Comparison of ENCODE assay signal across 10 cellular contexts in the genomic region with DNA sequence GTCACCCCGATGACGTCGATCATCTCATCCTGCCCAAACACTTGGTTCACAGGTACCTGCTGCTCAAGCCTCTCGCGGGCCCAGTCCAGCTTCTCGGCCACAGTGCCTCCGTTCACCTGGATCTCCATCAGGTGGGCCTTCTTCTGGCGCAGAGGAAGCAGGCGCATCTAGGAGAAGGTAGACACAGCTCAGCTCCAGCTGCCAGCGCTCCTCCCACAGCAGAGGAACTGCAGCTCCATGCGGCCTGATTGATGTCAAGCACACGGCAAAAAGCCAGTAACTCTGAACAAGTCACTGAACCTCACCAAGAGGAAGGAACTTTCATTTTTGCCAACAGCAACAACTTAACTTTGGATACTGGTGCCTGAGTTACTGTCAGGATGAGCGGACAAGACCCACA. TPM values are rescaled to one million over a fixed set of nuclear protein-coding genes. Genes with fewer than 3 reads are reported as not detected.
DNase-seq lines count a peak whose midpoint lies in the region; ATAC-seq and TF ChIP-seq lines count a peak whose summit lies in the region.
"Had no signal": no experiment of that assay in that cellular context is flagged by ENCODE, and none has a peak within 500 bp of the region (broad histone marks: within the 10 kb centered on the region; RNA-seq: fewer than 3 reads in every experiment).

No MANE protein-coding gene starts in this region.

- no peaks in the 10 kb centered on the region for H3K9me3 Mint-ChIP-seq in CD4-positive, alpha-beta T cell
- no peaks in the 10 kb centered on the region for H3K9me3 Mint-ChIP-seq in central memory CD8-positive, alpha-beta T cell
- H3K9me3 Mint-ChIP-seq in naive thymus-derived CD8-positive, alpha-beta T cell, result no peaks in the 10 kb centered on the region

- H3K4me2 ChIP-seq in Loucy (ENCODE audit: low read depth, low read length, poor library complexity, severe bottlenecking), result peak overlapping the region; percentile 92

- H3F3A ChIP-seq in Loucy (ENCODE audit: low read depth), result peaks cover 10% of the 10 kb centered on the region

- peak overlapping the region; percentile 96 for H3K27ac Mint-ChIP-seq in CD4-positive, alpha-beta T cell
- H3K27ac Mint-ChIP-seq in central memory CD8-positive, alpha-beta T cell (ENCODE audit: low read depth), result peak overlapping the region; percentile 64
- H3K27ac Mint-ChIP-seq in naive thymus-derived CD8-positive, alpha-beta T cell, result peak overlapping the region in 8 of 10 donors; percentile 41 to 99 (median 79)

- peaks cover 77% of the 10 kb centered on the region for H4K20me1 ChIP-seq in Loucy (ENCODE audit: insufficient read depth, low read length, poor library complexity, severe bottlenecking)

- H3K9me3 ChIP-seq in CD4-positive, alpha-beta T cell (ENCODE audit: control insufficient read depth, low read length), result no peaks in the 10 kb centered on the region
- no peaks in the 10 kb centered on the region for H3K9me3 ChIP-seq in Loucy (ENCODE audit: insufficient read depth, low read depth, low read length)
- H3K9me3 ChIP-seq: thoracic aorta had no signal

- POLR2A ChIA-PET in CD4-positive, alpha-beta T cell (lab: Charles Lee), result interaction anchor here (0.6 to 5.9 kb wide), 8 partner anchors 15 to 444 kb away, joined by 3 to 163 read pairs (median 6); a partner anchor contains a TSS
- POLR2A ChIA-PET in naive thymus-derived CD8-positive, alpha-beta T cell (lab: Charles Lee), result interaction anchor here (0.6 to 7.3 kb wide), 9 partner anchors 9 to 215 kb away, joined by 3 to 231 read pairs (median 4); a partner anchor contains a TSS

- CTCF ChIA-PET in CD4-positive, alpha-beta T cell (lab: Charles Lee), result interaction anchor here (0.9 to 5.4 kb wide), 6 partner anchors 15 to 446 kb away, joined by 3 to 43 read pairs (median 6); no protein-coding TSS in a partner anchor

- H3K4me3 ChIP-seq in Loucy (ENCODE audit: low read length, poor library complexity, severe bottlenecking), result peak overlapping the region; percentile 99

- no peaks in the 10 kb centered on the region for H3K9me2 ChIP-seq in Loucy (replicated peaks; ENCODE audit: low read depth, low read length)

- H3K4me1 ChIP-seq in Loucy (ENCODE audit: insufficient read depth, low read length, poor library complexity, severe bottlenecking), result peaks cover 46% of the 10 kb centered on the region

- DNase-seq in CD4-positive, alpha-beta T cell, result no peak
- no peak for DNase-seq in central memory CD8-positive, alpha-beta T cell (ENCODE audit: low spot score in 2 of 2)
- no peak for DNase-seq in naive thymus-derived CD8-positive, alpha-beta T cell
- DNase-seq in cerebellum (ENCODE audit: low spot score) (no peak), NCI-H1694 (lab: John Stamatoyannopoulos, UW) (no peak), NCI-H187 treated with DMSO at 0.1 percent for 48 hours (lab: John Stamatoyannopoulos, UW) (no peak), inferior parietal cortex (ENCODE audit: extremely low spot score) (no peak)
- DNase-seq: NCI-H1417 treated with DMSO at 0.1 percent for 48 hours had no signal

- intact Hi-C loops in CD4-positive, alpha-beta T cell (cut with DNase I, micrococcal nuclease), result loop anchor here (5.0 to 10.0 kb wide), 4 partner anchors 73 to 1261 kb away; a partner anchor contains a TSS

- no peak for ATAC-seq in CD4-positive, alpha-beta T cell (ENCODE audit: poor library complexity)
- no peak for ATAC-seq in central memory CD8-positive, alpha-beta T cell (replicated peaks; ENCODE audit: extremely low read depth, poor library complexity, severe bottlenecking)
- no peak for ATAC-seq in naive thymus-derived CD8-positive, alpha-beta T cell

- H3K36me3 Mint-ChIP-seq in CD4-positive, alpha-beta T cell (ENCODE audit: low read depth), result peaks cover 89% of the 10 kb centered on the region
- peaks cover 79% of the 10 kb centered on the region for H3K36me3 Mint-ChIP-seq in central memory CD8-positive, alpha-beta T cell (ENCODE audit: insufficient read depth)
- H3K36me3 Mint-ChIP-seq in naive thymus-derived CD8-positive, alpha-beta T cell, result peaks cover 0 to 84% (median 15%) of the 10 kb centered on the region in 3 donors

- no peak overlapping the region for H3K4me3 Mint-ChIP-seq in CD4-positive, alpha-beta T cell
- peak overlapping the region; percentile 6 for H3K4me3 Mint-ChIP-seq in central memory CD8-positive, alpha-beta T cell
- no peak overlapping the region for H3K4me3 Mint-ChIP-seq in naive thymus-derived CD8-positive, alpha-beta T cell

- H3K9ac ChIP-seq in Loucy (ENCODE audit: low read depth, low read length, poor library complexity, severe bottlenecking), result no peak overlapping the region

- no peaks in the 10 kb centered on the region for H3K27me3 ChIP-seq in CD4-positive, alpha-beta T cell (ENCODE audit: control insufficient read depth, insufficient read depth, low read length)
- H3K27me3 ChIP-seq in Loucy (ENCODE audit: insufficient read depth, low read length, poor library complexity, severe bottlenecking), result peaks cover 11% of the 10 kb centered on the region

- no peak overlapping the region for H3K27ac ChIP-seq in CD4-positive, alpha-beta T cell (ENCODE audit: low read depth, low read length)

- peaks cover 75% of the 10 kb centered on the region for H3K79me2 ChIP-seq in Loucy (ENCODE audit: insufficient read depth, low read length)

- H3K4me1 Mint-ChIP-seq in CD4-positive, alpha-beta T cell (ENCODE audit: low read depth), result peaks cover 52% of the 10 kb centered on the region
- peaks cover 68% of the 10 kb centered on the region for H3K4me1 Mint-ChIP-seq in central memory CD8-positive, alpha-beta T cell
- peaks cover 26 to 76% (median 58%) of the 10 kb centered on the region in 4 donors for H3K4me1 Mint-ChIP-seq in naive thymus-derived CD8-positive, alpha-beta T cell

- no peaks in the 10 kb centered on the region for H3K27me3 Mint-ChIP-seq in CD4-positive, alpha-beta T cell
- H3K27me3 Mint-ChIP-seq in central memory CD8-positive, alpha-beta T cell, result no peaks in the 10 kb centered on the region
- peaks cover 0 to 5% (median 0%) of the 10 kb centered on the region in 5 donors for H3K27me3 Mint-ChIP-seq in naive thymus-derived CD8-positive, alpha-beta T cell

- no peak for TF ChIP-seq CTCF in CD4-positive, alpha-beta T cell (IDR thresholded peaks at IDR 0.05)
- no peak for TF ChIP-seq CTCF in Loucy (conservative IDR thresholded peaks at IDR 0.05; ENCODE audit: low read length)

- peaks cover 68% of the 10 kb centered on the region for H3K36me3 ChIP-seq in Loucy (ENCODE audit: insufficient read depth, low read length)

- no peak overlapping the region for H2AFZ ChIP-seq in Loucy (ENCODE audit: low read length)

RNA-seq across cellular contexts. Expression of a gene that starts 4.0 kb away (rescaled TPM):
- 1,000 to 10,000 TPM; 3,952 to 3,974 TPM for total RNA-seq in CD4-positive, alpha-beta T cell
- 1,000 to 10,000 TPM; 3,621 to 3,622 TPM for total RNA-seq in naive thymus-derived CD8-positive, alpha-beta T cell
- polyA plus RNA-seq in naive thymus-derived CD8-positive, alpha-beta T cell, result 1,000 to 10,000 TPM; 4,219 to 5,383 (median 4,759) TPM
- 983 TPM for total RNA-seq in cerebellum

RNA-seq across cellular contexts. Expression of a gene that starts 34.4 kb away (rescaled TPM):
- under 1 TPM; 0.44 to 0.59 TPM for total RNA-seq in CD4-positive, alpha-beta T cell
- 10 to 100 TPM in 1 of 2 experiments, 1 to 10 TPM in 1; 10.0 to 11.4 TPM for total RNA-seq in naive thymus-derived CD8-positive, alpha-beta T cell
- 10 to 100 TPM; 10.1 to 14.8 (median 12.0) TPM for polyA plus RNA-seq in naive thymus-derived CD8-positive, alpha-beta T cell
- total RNA-seq in cerebellum, result 56.1 TPM

Comparison
In these comparisons a context has a peak if more than half of its experiments do, and no peak if none do; other contexts are left out.
1. RNA of a gene that starts 34.4 kb away (total RNA-seq): 56.1 TPM in cerebellum (single experiment) and 10.0 to 11.4 TPM in naive thymus-derived CD8-positive, alpha-beta T cell; 0.44 to 0.59 TPM in CD4-positive, alpha-beta T cell; every median in the first group is over 4 times any median in the second.
2. Peak in every context shown above with its lines, with median percentiles within 50 percentile points of each other: H3K27ac Mint-ChIP-seq.